Comparison of ENCODE assay signal across 8 cellular contexts in genomic region chr2:42360890-42361727, GRCh38. TPM values are rescaled to one million over a fixed set of nuclear protein-coding genes. Genes with fewer than 3 reads are reported as not detected.
DNase-seq lines count a peak whose midpoint lies in the region; ATAC-seq and TF ChIP-seq lines count a peak whose summit lies in the region.

A gene with protein sequence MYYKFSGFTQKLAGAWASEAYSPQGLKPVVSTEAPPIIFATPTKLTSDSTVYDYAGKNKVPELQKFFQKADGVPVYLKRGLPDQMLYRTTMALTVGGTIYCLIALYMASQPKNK (minus strand): TSS chr2:42361217. CDS start chr2:42361161, 56 bp downstream.

- ATAC-seq in HG03460 (IDR thresholded peaks at IDR 0.05; ENCODE audit: unreplicated experiment), result peak; percentile 91

- H4K20me1 ChIP-seq in BLaER1, result peaks cover 48% of the 10 kb centered on the region

- H3K4me1 ChIP-seq in BLaER1, result peaks cover 30% of the 10 kb centered on the region
- peaks cover 13% of the 10 kb centered on the region for H3K4me1 ChIP-seq in colonic mucosa

- H3K4me2 ChIP-seq in BLaER1, result peak within 1 kb of the TSS; percentile 91

- intact Hi-C loops in colonic mucosa (cut with DNase I), result loop anchor here (10.0 kb wide), 1 partner anchor 266 kb away; no protein-coding TSS in a partner anchor

- H3K36me3 ChIP-seq in BLaER1 (peaks cover 6% of the 10 kb centered on the region; the same call in 1 of the 2 replicates), colonic mucosa (no peaks in the 10 kb centered on the region)

- H3K9ac ChIP-seq in BLaER1 (peak within 1 kb of the TSS; percentile 93), colonic mucosa (ENCODE audit: low read depth in 2 of 2, low read length in 2 of 2) (peak within 1 kb of the TSS; percentile 96 to 97)

- H3K27ac ChIP-seq in BLaER1 (peak within 1 kb of the TSS; percentile 97), colonic mucosa (peak within 1 kb of the TSS; percentile 94), layer of hippocampus (ENCODE audit: low read depth, low read length) (peak within 1 kb of the TSS; percentile 97)

- no peaks in the 10 kb centered on the region for H3K27me3 ChIP-seq in BLaER1
- no peaks in the 10 kb centered on the region for H3K27me3 ChIP-seq in colonic mucosa
- no peaks in the 10 kb centered on the region for H3K27me3 ChIP-seq in layer of hippocampus (ENCODE audit: control insufficient read depth, insufficient read depth, low read length)

- H3K9me3 ChIP-seq in BLaER1 (no peaks in the 10 kb centered on the region), colonic mucosa (no peaks in the 10 kb centered on the region)

- no peak for TF ChIP-seq CTCF in colonic mucosa (IDR thresholded peaks at IDR 0.05)

- H3K4me3 ChIP-seq in BLaER1, result peak within 1 kb of the TSS; percentile 96
- H3K4me3 ChIP-seq in colonic mucosa, result peak within 1 kb of the TSS; percentile 93

- peak; percentile 88 for DNase-seq in GM19240 (ENCODE audit: insufficient read length, low spot score)
- DNase-seq in NCI-H526 (lab: John Stamatoyannopoulos, UW), result peak; percentile 95 to 97
- peak; percentile 97 for DNase-seq in activated CD4-positive, alpha-beta T cell treated with anti-CD3 and anti-CD28 coated beads for 48 hours
- peak; percentile 99 for DNase-seq in colonic mucosa
- peak; percentile 94 to 97 for DNase-seq in stimulated activated CD4-positive, alpha-beta T cell treated with anti-CD3 and anti-CD28 coated beads, Interleukin-1b, Interleukin-23, amount 100 ng/mL, for 4 hours (ENCODE audit: low read depth in 2 of 2)

RNA-seq across cellular contexts. Expression of the gene that starts here (rescaled TPM):
- total RNA-seq in colonic mucosa, result 100 to 1,000 TPM; 128 to 131 TPM

Comparison
In these comparisons a context has a peak if more than half of its experiments do, and no peak if none do; other contexts are left out.
1. Peak in every context shown above with its lines: DNase-seq, ATAC-seq, H3K4me3 ChIP-seq and H3K27ac ChIP-seq.